ENCODE assay signal across 16 cellular contexts in genomic region chr3:188052966-188053340, GRCh38.
A peak's percentile ranks its signal among the peaks of the same experiment; 100 is the strongest.
DNase-seq lines count a peak whose midpoint lies in the region; ATAC-seq and TF ChIP-seq lines count a peak whose summit lies in the region.
"Had no signal": no experiment of that assay in that cellular context is flagged by ENCODE, and none has a peak within 500 bp of the region (broad histone marks: within the 10 kb centered on the region; RNA-seq: fewer than 3 reads in every experiment).

No MANE protein-coding gene starts in this region.

- H3K4me3 Mint-ChIP-seq in type B pancreatic cell (peak overlapping the region; percentile 61), glutamatergic neuron (ENCODE audit: unreplicated experiment) (no peak overlapping the region)
- H3K4me3 Mint-ChIP-seq: IgD-negative memory B cell; natural killer cell treated with Interleukin-12 subunit alpha and Interleukin-12 subunit beta and Interleukin-15 and Interleukin-18, amount 100 ng/mL, for 72 hours had no signal

- TF ChIP-seq CTCF in heart left ventricle (IDR thresholded peaks at IDR 0.05) (no peak), neutrophil (IDR thresholded peaks at IDR 0.05) (no peak), type B pancreatic cell (conservative IDR thresholded peaks at IDR 0.05) (no peak), glutamatergic neuron (IDR thresholded peaks at IDR 0.05; ENCODE audit: partially characterized antibody, unreplicated experiment) (no peak)

- DNase-seq in heart left ventricle, result no peak
- DNase-seq in left cardiac atrium, result no peak
- no peak for DNase-seq in type B pancreatic cell (ENCODE audit: extremely low spot score, unreplicated experiment)
- no peak for DNase-seq in glutamatergic neuron
- DNase-seq: ACHN, activated gamma-delta T cell treated with Interleukin-2 at 50 U/mL for 16 hours, NCI-H187 treated with DMSO at 0.1 percent for 48 hours, NCI-H774, SHP77 treated with DMSO at 0.1 percent for 48 hours, spleen had no signal

- intact Hi-C loops in heart left ventricle (cut with DNase I), result loop anchor here in 9 of 10 donors (1.0 to 10.0 kb wide), 12 partner anchors 99 to 904 kb away; partner anchors contain the start of genes BCL6 (in 2 of the 9) and LPP (in 2 of the 9)
- intact Hi-C loops in left cardiac atrium (cut with DNase I), result loop anchor here in 1 of 2 donors (5.0 kb wide), 2 partner anchors 306 to 904 kb away; partner anchors contain the start of gene BCL6

- H3K9me3 ChIP-seq in heart left ventricle, result no peaks in the 10 kb centered on the region
- no peaks in the 10 kb centered on the region for H3K9me3 ChIP-seq in esophagus (ENCODE audit: control insufficient read depth in 2 of 2, insufficient read depth in 1 of 2, low read depth in 1 of 2, low read length in 1 of 2)
- no peaks in the 10 kb centered on the region for H3K9me3 ChIP-seq in neutrophil
- H3K9me3 ChIP-seq: spleen had no signal

- H3K36me3 Mint-ChIP-seq in type B pancreatic cell, result no peaks in the 10 kb centered on the region
- H3K36me3 Mint-ChIP-seq in glutamatergic neuron (ENCODE audit: unreplicated experiment), result no peaks in the 10 kb centered on the region
- H3K36me3 Mint-ChIP-seq: IgD-negative memory B cell; natural killer cell treated with Interleukin-12 subunit alpha and Interleukin-12 subunit beta and Interleukin-15 and Interleukin-18, amount 100 ng/mL, for 72 hours had no signal

- peak overlapping the region; percentile 43 for H3K27ac Mint-ChIP-seq in type B pancreatic cell
- H3K27ac Mint-ChIP-seq in glutamatergic neuron (ENCODE audit: unreplicated experiment), result no peak overlapping the region

- H3K36me3 ChIP-seq in heart left ventricle (no peaks in the 10 kb centered on the region), esophagus (ENCODE audit: control insufficient read depth in 2 of 2, insufficient read depth in 2 of 2, low read length in 1 of 2) (no peaks in the 10 kb centered on the region), neutrophil (no peaks in the 10 kb centered on the region)
- H3K36me3 ChIP-seq: spleen had no signal

- H3K4me3 ChIP-seq in heart left ventricle (no peak overlapping the region), esophagus (ENCODE audit: low read depth in 1 of 2, low read length in 2 of 2) (no peak overlapping the region), neutrophil (ENCODE audit: low read depth in 1 of 2, low read length in 1 of 2) (no peak overlapping the region)
- H3K4me3 ChIP-seq: spleen had no signal

- H3K27me3 ChIP-seq in heart left ventricle, result no peaks in the 10 kb centered on the region
- no peaks in the 10 kb centered on the region for H3K27me3 ChIP-seq in esophagus (ENCODE audit: control insufficient read depth in 1 of 2, insufficient read depth in 2 of 2, low read length in 2 of 2)
- H3K27me3 ChIP-seq in neutrophil, result no peaks in the 10 kb centered on the region
- H3K27me3 ChIP-seq: spleen had no signal

- H3K27ac ChIP-seq in heart left ventricle (peak overlapping the region; percentile 44 to 92 (median 79)), esophagus (ENCODE audit: low read depth in 2 of 2, low read length in 1 of 2) (peak overlapping the region; percentile 52 to 78), neutrophil (peak overlapping the region; percentile 9)

- 81 to 100% (median 95%) methylated on average over 2 of the region's 2 CpGs for WGBS in heart left ventricle, 4 donors
- WGBS in esophagus, 2 donors, result 58 to 65% methylated on average over 2 of the region's 2 CpGs

- H3K9me3 Mint-ChIP-seq in type B pancreatic cell, result no peaks in the 10 kb centered on the region
- H3K9me3 Mint-ChIP-seq in glutamatergic neuron (ENCODE audit: unreplicated experiment), result no peaks in the 10 kb centered on the region
- H3K9me3 Mint-ChIP-seq: IgD-negative memory B cell; natural killer cell treated with Interleukin-12 subunit alpha and Interleukin-12 subunit beta and Interleukin-15 and Interleukin-18, amount 100 ng/mL, for 72 hours had no signal

- H3K4me1 Mint-ChIP-seq in type B pancreatic cell (ENCODE audit: unreplicated experiment) (peaks cover 22% of the 10 kb centered on the region), glutamatergic neuron (ENCODE audit: low read depth, unreplicated experiment) (no peaks in the 10 kb centered on the region)

- H3K4me1 ChIP-seq in heart left ventricle, result peaks cover 0 to 29% (median 15%) of the 10 kb centered on the region in 12 donors
- peaks cover 0 to 8% of the 10 kb centered on the region in 2 donors for H3K4me1 ChIP-seq in esophagus (ENCODE audit: control insufficient read depth in 2 of 2, insufficient read depth in 2 of 2, low read length in 1 of 2)
- H3K4me1 ChIP-seq in neutrophil (ENCODE audit: control insufficient read depth in 1 of 2, insufficient read depth in 1 of 2, low read depth in 1 of 2, low read length in 1 of 2), result peaks cover 23 to 31% of the 10 kb centered on the region in 2 experiments

- no peaks in the 10 kb centered on the region for H3K27me3 Mint-ChIP-seq in type B pancreatic cell
- peaks cover 4% of the 10 kb centered on the region for H3K27me3 Mint-ChIP-seq in glutamatergic neuron (ENCODE audit: unreplicated experiment)

- TF ChIP-seq POLR2A in heart left ventricle (IDR thresholded peaks at IDR 0.05), result no peak

- ATAC-seq in heart left ventricle (no peak), left cardiac atrium (no peak), HG02623 (IDR thresholded peaks at IDR 0.05; ENCODE audit: unreplicated experiment) (no peak), GM18502 (IDR thresholded peaks at IDR 0.05; ENCODE audit: poor library complexity, unreplicated experiment) (no peak)
- ATAC-seq: natural killer cell treated with Interleukin-12 subunit alpha and Interleukin-12 subunit beta and Interleukin-15 and Interleukin-18, amount 100 ng/mL, for 72 hours had no signal

Comparison
In these comparisons a context has a peak if more than half of its experiments do, and no peak if none do; other contexts are left out.
1. H3K27ac ChIP-seq: peak in every context shown above with its lines; median percentile 79 in heart left ventricle; 65 in esophagus; 9 in neutrophil.